Comparison of ENCODE assay signal across 21 cellular contexts in the genomic region with DNA sequence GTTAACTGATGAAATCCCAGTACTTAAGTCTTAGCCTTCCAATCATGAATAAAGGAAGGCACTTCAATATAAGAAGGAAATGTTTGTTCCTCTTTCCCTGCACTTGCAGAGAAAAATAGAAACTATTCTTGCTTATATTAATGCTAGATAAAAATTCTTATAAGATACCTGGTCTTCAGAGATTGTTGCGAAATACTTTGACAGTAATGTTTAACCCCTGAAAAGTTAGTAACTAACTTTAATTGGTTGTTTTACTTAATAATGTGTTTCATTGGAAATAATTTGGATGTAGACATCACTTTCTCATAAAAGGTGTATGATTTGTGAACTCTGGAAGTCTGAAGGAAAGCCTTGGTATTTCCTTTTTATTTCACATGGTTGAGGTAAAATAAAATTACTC.
DNase-seq lines count a peak whose midpoint lies in the region; ATAC-seq, FAIRE-seq and TF ChIP-seq lines count a peak whose summit lies in the region.
"Had no signal": no experiment of that assay in that cellular context is flagged by ENCODE, and none has a peak within 500 bp of the region (broad histone marks: within the 10 kb centered on the region; RNA-seq: fewer than 3 reads in every experiment).

No MANE protein-coding gene starts in this region.

- POLR2A ChIA-PET in HepG2 (lab: Yijun Ruan, JAX) (no interaction called here), K562 (lab: Yijun Ruan, JAX) (no interaction called here), T-cell (lab: Charles Lee) (no interaction called here)

- H3K4me2 ChIP-seq in HepG2 (ENCODE audit: low read depth, low read length) (no peak overlapping the region), K562 (ENCODE audit: insufficient read depth, low read length) (no peak overlapping the region)
- H3K4me2 ChIP-seq: A549; BLaER1 treated with 17β-estradiol and CSF1 and Interleukin-3, amounts not matched to agents 10 nM and 100 nM had no signal

- H3K79me2 ChIP-seq in HepG2 (ENCODE audit: insufficient read depth, low read length) (no peaks in the 10 kb centered on the region), K562 (ENCODE audit: control insufficient read depth, insufficient read depth, low read length) (no peaks in the 10 kb centered on the region)

- H2AFZ ChIP-seq in HepG2 (ENCODE audit: low read length) (no peak overlapping the region), K562 (ENCODE audit: low read depth, low read length) (no peak overlapping the region)

- no peak overlapping the region for H3K27ac Mint-ChIP-seq in T-cell
- H3K27ac Mint-ChIP-seq: B cell; CD4-positive, alpha-beta T cell; CD8-positive, alpha-beta T cell had no signal

- no TSS peak for BruUV-seq in HepG2 (replicated peaks; lab: Mats Ljungman, UMichigan)
- no TSS peak for BruUV-seq in K562 (replicated peaks; lab: Mats Ljungman, UMichigan)

- ATAC-seq in HepG2 (no peak), right lobe of liver (no peak), K562 (no peak), T-cell (replicated peaks in 1 of 4) (no peak)
- ATAC-seq: A549; CD8-positive, alpha-beta T cell; GM12878 had no signal

- TF ChIP-seq EP300 in HepG2 (IDR thresholded peaks at IDR 0.05; ENCODE audit: low read depth in 2 of 2, low read length in 2 of 2) (no peak), HepG2 (CRISPR knock-in tag; IDR thresholded peaks at IDR 0.05; ENCODE audit: borderline replicate concordance) (no peak), K562 (IDR thresholded peaks at IDR 0.05; ENCODE audit: low read length) (no peak)

- H3K27me3 ChIP-seq in HepG2 (ENCODE audit: control insufficient read depth in 1 of 2, insufficient read depth in 2 of 2, low read length in 2 of 2) (no peaks in the 10 kb centered on the region), right lobe of liver (no peaks in the 10 kb centered on the region), K562 (ENCODE audit: control insufficient read depth in 2 of 2, insufficient read depth in 2 of 2, low read length in 2 of 2) (no peaks in the 10 kb centered on the region)
- H3K27me3 ChIP-seq: BLaER1 treated with 17β-estradiol and CSF1 and Interleukin-3, amounts not matched to agents 10 nM and 100 nM had no signal

- intact Hi-C loops in HepG2 (cut with micrococcal nuclease; ENCODE audit: unreplicated experiment) (no loop called here), right lobe of liver (cut with DNase I) (no loop called here), K562 (cut with micrococcal nuclease) (no loop called here)

- TF ChIP-seq POLR2A in HepG2 (IDR thresholded peaks at IDR 0.05; ENCODE audit: insufficient read depth in 1 of 2, low read depth in 2 of 2, low read length in 2 of 2), result no peak
- no peak for TF ChIP-seq POLR2A in right lobe of liver (IDR thresholded peaks at IDR 0.05)
- TF ChIP-seq POLR2A in K562 (conservative IDR thresholded peaks at IDR 0.05), result no peak

- H3K36me3 Mint-ChIP-seq in T-cell, result no peaks in the 10 kb centered on the region
- H3K36me3 Mint-ChIP-seq: CD8-positive, alpha-beta T cell had no signal

- H3K36me3 ChIP-seq in HepG2 (replicated peaks in 1 of 2; ENCODE audit: control insufficient read depth in 1 of 2, insufficient read depth in 2 of 2, low read length in 2 of 2) (no peaks in the 10 kb centered on the region), right lobe of liver (no peaks in the 10 kb centered on the region), K562 (ENCODE audit: control insufficient read depth, insufficient read depth, low read length) (no peaks in the 10 kb centered on the region)
- H3K36me3 ChIP-seq: BLaER1 treated with 17β-estradiol and CSF1 and Interleukin-3, amounts not matched to agents 10 nM and 100 nM had no signal

- no peaks in the 10 kb centered on the region for H3K4me1 Mint-ChIP-seq in T-cell
- H3K4me1 Mint-ChIP-seq: B cell had no signal

- no peaks in the 10 kb centered on the region for H3K9me1 ChIP-seq in K562 (ENCODE audit: control insufficient read depth, insufficient read depth, low read length)

- H3K4me3 Mint-ChIP-seq in T-cell, result no peak overlapping the region
- H3K4me3 Mint-ChIP-seq: B cell; CD4-positive, alpha-beta T cell; CD8-positive, alpha-beta T cell had no signal

- H3K9me3 ChIP-seq in HepG2 (ENCODE audit: low read length) (no peaks in the 10 kb centered on the region), right lobe of liver (no peaks in the 10 kb centered on the region), K562 (replicated peaks; ENCODE audit: control insufficient read depth, insufficient read depth, low read depth, low read length) (no peaks in the 10 kb centered on the region)
- H3K9me3 ChIP-seq: A549, Caco-2 had no signal

- DNase-seq in HepG2 (ENCODE audit: low spot score), result no peak
- no peak for DNase-seq in right lobe of liver
- no peak for DNase-seq in K562 (ENCODE audit: extremely low read depth in 1 of 4, low spot score in 3 of 4)
- no peak for DNase-seq in T-cell
- DNase-seq in stimulated activated CD4-positive, alpha-beta T cell treated with anti-CD3 and anti-CD28 coated beads, Interleukin-4, amount 100 ng/mL, for 4 hours, result no peak
- DNase-seq: AML-193; Caco-2; Calu3; CD4-positive, alpha-beta T cell; CD8-positive, alpha-beta T cell; DMS79 treated with DMSO at 0.1 percent for 48 hours; GDM1 had no signal

- CTCF ChIA-PET in HepG2 (lab: Yijun Ruan, JAX; ENCODE audit: low intra/inter-chr PET ratio, low total read pairs) (no interaction called here), K562 (lab: Yijun Ruan, JAX; ENCODE audit: low intra/inter-chr PET ratio) (no interaction called here), T-cell (lab: Charles Lee) (no interaction called here)

- TF ChIP-seq CTCF in HepG2 (CRISPR knock-in tag; IDR thresholded peaks at IDR 0.05) (no peak), right lobe of liver (IDR thresholded peaks at IDR 0.05) (no peak), K562 (IDR thresholded peaks at IDR 0.05 in 2 of 3, conservative IDR thresholded peaks at IDR 0.05 in 1 of 3; ENCODE audit: insufficient read depth in 2 of 3, low read depth in 1 of 3, low read length in 3 of 3) (no peak)

- WGBS in HepG2 (ENCODE audit: low lambda C conversion rate), result 96% methylated on average over 1 of the region's 1 CpG
- 69% methylated on average over 1 of the region's 1 CpG for WGBS in right lobe of liver (ENCODE audit: insufficient coverage, low coverage, low lambda C conversion rate, missing lambda C conversion rate)
- 11% methylated on average over 1 of the region's 1 CpG for WGBS in K562 (ENCODE audit: insufficient coverage, low coverage, missing lambda C conversion rate)

- in situ Hi-C loops in HepG2 (cut with HindIII; ENCODE audit: extremely low pct_ligation_motif_present, low pct_unique_long_range_greater_than_20kb), result no loop called here
- in situ Hi-C loops in K562 (cut with MboI), result no loop called here

- no peak overlapping the region for H3K9ac ChIP-seq in HepG2 (ENCODE audit: insufficient read depth, low read depth, low read length)
- H3K9ac ChIP-seq in K562 (ENCODE audit: insufficient read depth in 1 of 2, low read depth in 2 of 2, low read length in 2 of 2), result no peak overlapping the region
- H3K9ac ChIP-seq: BLaER1 treated with 17β-estradiol and CSF1 and Interleukin-3, amounts not matched to agents 10 nM and 100 nM had no signal

- peaks cover 0 to 15% (median 5%) of the 10 kb centered on the region in 3 donors for H3K9me3 Mint-ChIP-seq in T-cell
- H3K9me3 Mint-ChIP-seq: CD4-positive, alpha-beta T cell had no signal

- peaks cover 2 to 4% of the 10 kb centered on the region in 2 donors for H3K27me3 Mint-ChIP-seq in T-cell
- H3K27me3 Mint-ChIP-seq: B cell; CD4-positive, alpha-beta T cell had no signal

- H3K4me3 ChIP-seq in HepG2 (replicated peaks in 1 of 3; ENCODE audit: insufficient read depth in 1 of 3, low read depth in 2 of 3, low read length in 3 of 3) (no peak overlapping the region), right lobe of liver (no peak overlapping the region), K562 (no peak overlapping the region)
- H3K4me3 ChIP-seq: A549; BLaER1 treated with 17β-estradiol and CSF1 and Interleukin-3, amounts not matched to agents 10 nM and 100 nM; GM12878 had no signal

- H3K4me1 ChIP-seq in HepG2 (ENCODE audit: insufficient read depth, low read length) (no peaks in the 10 kb centered on the region), right lobe of liver (no peaks in the 10 kb centered on the region), K562 (replicated peaks in 1 of 2; ENCODE audit: control insufficient read depth in 2 of 2, insufficient read depth in 2 of 2, low read length in 2 of 2) (no peaks in the 10 kb centered on the region)
- H3K4me1 ChIP-seq: A549; BLaER1 treated with 17β-estradiol and CSF1 and Interleukin-3, amounts not matched to agents 10 nM and 100 nM; Caco-2 had no signal

- H3K27ac ChIP-seq in HepG2 (ENCODE audit: extremely low read length, insufficient read depth, low read length) (no peak overlapping the region), right lobe of liver (no peak overlapping the region), K562 (ENCODE audit: extremely low read depth, low read depth, low read length) (no peak overlapping the region)
- H3K27ac ChIP-seq: 22Rv1; A549; BLaER1 treated with 17β-estradiol and CSF1 and Interleukin-3, amounts not matched to agents 10 nM and 100 nM; C4-2B had no signal

- no peak for FAIRE-seq in HepG2 (lab: Jason Lieb, UNC)
- FAIRE-seq in K562 (lab: Jason Lieb, UNC), result no peak
- FAIRE-seq: A549, D721Med, GM12878, GM12892, GM18507 had no signal

- TF ChIP-seq RAD21 in HepG2 (CRISPR knock-in tag; IDR thresholded peaks at IDR 0.05) (no peak), K562 (CRISPR knock-in tag; conservative IDR thresholded peaks at IDR 0.05 in 1 of 2, IDR thresholded peaks at IDR 0.05 in 1 of 2) (no peak)

- H4K20me1 ChIP-seq in HepG2 (ENCODE audit: insufficient read depth, low read length) (no peaks in the 10 kb centered on the region), K562 (replicated peaks; ENCODE audit: control insufficient read depth, insufficient read depth, low read length) (no peaks in the 10 kb centered on the region)
- H4K20me1 ChIP-seq: BLaER1 treated with 17β-estradiol and CSF1 and Interleukin-3, amounts not matched to agents 10 nM and 100 nM had no signal

TF ChIP-seq in HepG2, 621 proteins besides CTCF, POLR2A, EP300 and RAD21:
- TF ChIP-seq U2AF1 (optimal IDR thresholded peaks at IDR 0.05; ENCODE audit: low read depth, low read length) (no peak), CEBPB (IDR thresholded peaks at IDR 0.05; ENCODE audit: borderline replicate concordance, low read depth, low read length) (peak; percentile 67; the same call in 1 of the 2 replicates), ISX (CRISPR knock-in tag; conservative IDR thresholded peaks at IDR 0.05) (no peak)

TF ChIP-seq in K562, 482 proteins besides CTCF, POLR2A, EP300 and RAD21:
- TF ChIP-seq CEBPG (CRISPR knock-in tag; IDR thresholded peaks at IDR 0.05) (no peak), CEBPG (tag; conservative IDR thresholded peaks at IDR 0.05 in 1 of 2, IDR thresholded peaks at IDR 0.05 in 1 of 2) (peak in 1 of 2 experiments; percentile 76; a peak in 2 of 4 replicates), CEBPB (tag; IDR thresholded peaks at IDR 0.05) (peak; percentile 63), ZNF143 (CRISPR knock-in tag; IDR thresholded peaks at IDR 0.05) (no peak)

Comparison
In these comparisons a context has a peak if more than half of its experiments do, and no peak if none do; other contexts are left out.
1. Of the 241 proteins assayed by ChIP-seq in both HepG2 and K562: peak only in HepG2: none; only in K562: none; in both: CEBPB; in neither: 239; mixed calls (peak in some experiments, not most) for 1.